Comparison of ENCODE assay signal across 8 cellular contexts in genomic region chr15:38069001-38069400, GRCh38.
A peak's percentile ranks its signal among the peaks of the same experiment; 100 is the strongest.
DNase-seq lines count a peak whose midpoint lies in the region; ATAC-seq and TF ChIP-seq lines count a peak whose summit lies in the region.

No MANE protein-coding gene starts in this region.

- H3K9me3 Mint-ChIP-seq in activated CD8-positive, alpha-beta T cell treated with anti-CD3 and anti-CD28 coated beads for 36 hours: no peaks in the 10 kb centered on the region

- no peaks in the 10 kb centered on the region for H3K36me3 Mint-ChIP-seq in activated CD8-positive, alpha-beta T cell treated with anti-CD3 and anti-CD28 coated beads for 36 hours (ENCODE audit: low read depth)

- no peaks in the 10 kb centered on the region for H3K27me3 ChIP-seq in HAP-1 (ENCODE audit: low read depth)
- H3K27me3 ChIP-seq in sigmoid colon: no peaks in the 10 kb centered on the region

- intact Hi-C loops in activated CD8-positive, alpha-beta T cell treated with anti-CD3 and anti-CD28 coated beads for 36 hours (cut with micrococcal nuclease): loop anchor here (10.0 kb wide), 1 partner anchor 186 kb away; the partner anchor contains the start of gene SPRED1
- intact Hi-C loops in sigmoid colon (cut with DNase I): no loop called here

- H3K4me1 ChIP-seq in HAP-1 (peaks cover 24% of the 10 kb centered on the region), sigmoid colon (peaks cover 0 to 23% (median 15%) of the 10 kb centered on the region in 4 donors)

- H3K27ac ChIP-seq in sigmoid colon: peak overlapping the region; percentile 46 to 55 (median 52)

- peak; percentile 45 for DNase-seq in activated CD4-positive, alpha-beta T cell treated with anti-CD3 and anti-CD28 coated beads for 48 hours
- no peak for DNase-seq in activated CD4-positive, alpha-beta T cell treated with anti-CD3 and anti-CD28 coated beads for 1 hour
- DNase-seq in HAP-1 (ENCODE audit: low spot score in 2 of 2) (peak; percentile 15 to 27), LoVo (ENCODE audit: low spot score) (peak; percentile 68), glomerular visceral epithelial cell (ENCODE audit: extremely low spot score) (peak; percentile 69), sigmoid colon (no peak), NCI-H345 treated with DMSO at 0.1 percent for 48 hours (lab: John Stamatoyannopoulos, UW; ENCODE audit: unreplicated experiment) (no peak)
- DNase-seq in activated CD8-positive, alpha-beta T cell treated with anti-CD3 and anti-CD28 coated beads for 36 hours: peak; percentile 63

- in situ Hi-C loops in HAP-1 (cut with MboI; ENCODE audit: low sequenced_read_pairs): no loop called here

- TF ChIP-seq POLR2A in sigmoid colon (IDR thresholded peaks at IDR 0.05): no peak

- ATAC-seq in activated CD8-positive, alpha-beta T cell treated with anti-CD3 and anti-CD28 coated beads for 36 hours: peak; percentile 82

- peaks cover 60% of the 10 kb centered on the region for H3K27me3 Mint-ChIP-seq in activated CD8-positive, alpha-beta T cell treated with anti-CD3 and anti-CD28 coated beads for 36 hours

- no peaks in the 10 kb centered on the region for H3K9me3 ChIP-seq in HAP-1
- H3K9me3 ChIP-seq in sigmoid colon: no peaks in the 10 kb centered on the region

- H3K4me1 Mint-ChIP-seq in activated CD8-positive, alpha-beta T cell treated with anti-CD3 and anti-CD28 coated beads for 36 hours (ENCODE audit: low read depth): peaks cover 40% of the 10 kb centered on the region

- CTCF ChIA-PET in activated CD8-positive, alpha-beta T cell treated with anti-CD3 and anti-CD28 coated beads for 36 hours (lab: Charles Lee): no interaction called here

- TF ChIP-seq CTCF in activated CD8-positive, alpha-beta T cell treated with anti-CD3 and anti-CD28 coated beads for 36 hours (IDR thresholded peaks at IDR 0.05): no peak
- no peak for TF ChIP-seq CTCF in sigmoid colon (IDR thresholded peaks at IDR 0.05)

- no peak overlapping the region for H3K4me3 ChIP-seq in HAP-1
- H3K4me3 ChIP-seq in sigmoid colon: peak overlapping the region in 1 of 4 donors; percentile 16

- 1 to 3% methylated on average over 6 of the region's 6 CpGs for WGBS in sigmoid colon, 2 donors

- H3K27ac Mint-ChIP-seq in activated CD8-positive, alpha-beta T cell treated with anti-CD3 and anti-CD28 coated beads for 36 hours: no peak overlapping the region

- TF ChIP-seq EP300 in sigmoid colon (IDR thresholded peaks at IDR 0.05): no peak

- POLR2A ChIA-PET in activated CD8-positive, alpha-beta T cell treated with anti-CD3 and anti-CD28 coated beads for 36 hours (lab: Charles Lee): interaction anchor here (1.8 kb wide), 1 partner anchor 9 kb away, joined by 4 read pairs; no protein-coding TSS in a partner anchor

- no peak overlapping the region for H3K4me3 Mint-ChIP-seq in activated CD8-positive, alpha-beta T cell treated with anti-CD3 and anti-CD28 coated beads for 36 hours

- H3K36me3 ChIP-seq in HAP-1 (replicated peaks): no peaks in the 10 kb centered on the region
- H3K36me3 ChIP-seq in sigmoid colon: no peaks in the 10 kb centered on the region

Comparison
In these comparisons a context has a peak if more than half of its experiments do, and no peak if none do; other contexts are left out.
1. DNase-seq: peak in activated CD4-positive, alpha-beta T cell treated with anti-CD3 and anti-CD28 coated beads for 48 hours (single experiment), HAP-1 (2 of 2), LoVo (single experiment), activated CD8-positive, alpha-beta T cell treated with anti-CD3 and anti-CD28 coated beads for 36 hours (single experiment) and glomerular visceral epithelial cell (single experiment); none in activated CD4-positive, alpha-beta T cell treated with anti-CD3 and anti-CD28 coated beads for 1 hour (single experiment), sigmoid colon (single experiment) and NCI-H345 treated with DMSO at 0.1 percent for 48 hours (single experiment).